2 cellular contexts compared by ENCODE assay signal in genomic region chr3:114318295-114318694, GRCh38.
TF ChIP-seq lines count a peak whose summit lies in the region.

No MANE protein-coding gene starts in this region.

TF ChIP-seq in IMR-90, 13 proteins besides CTCF, POLR2A, EP300 and RAD21 (continued from another document):
- TF ChIP-seq RCOR1 (IDR thresholded peaks at IDR 0.05; ENCODE audit: insufficient replicate concordance, low read length) (no peak), FOS (IDR thresholded peaks at IDR 0.05; ENCODE audit: low read depth, low read length) (no peak), MAFK (IDR thresholded peaks at IDR 0.05; ENCODE audit: low read depth, low read length) (no peak), MAZ (IDR thresholded peaks at IDR 0.05; ENCODE audit: borderline replicate concordance, low read depth, low read length) (no peak), NFE2L2 (IDR thresholded peaks at IDR 0.05; ENCODE audit: low read depth, low read length) (no peak), RFX5 (IDR thresholded peaks at IDR 0.05; ENCODE audit: low read depth, low read length) (no peak), USF2 (IDR thresholded peaks at IDR 0.05; ENCODE audit: low read depth, low read length) (no peak), CHD1 (IDR thresholded peaks at IDR 0.05; ENCODE audit: low read depth, low read length) (no peak), ELK1 (IDR thresholded peaks at IDR 0.05; ENCODE audit: borderline replicate concordance, low read depth, low read length) (no peak), BHLHE40 (IDR thresholded peaks at IDR 0.05; ENCODE audit: low read depth, low read length) (no peak), MXI1 (IDR thresholded peaks at IDR 0.05; ENCODE audit: borderline replicate concordance, low read depth, low read length) (no peak), CEBPB (IDR thresholded peaks at IDR 0.05; ENCODE audit: low read depth, low read length) (no peak)

TF ChIP-seq in SK-N-SH treated with all-trans-retinoic acid at 6 μM for 48 hours, 23 proteins besides CTCF, POLR2A, EP300 and RAD21:
- no peak for TF ChIP-seq BACH2 (CRISPR knock-in tag; IDR thresholded peaks at IDR 0.05; ENCODE audit: borderline replicate concordance)
